Comparison of ENCODE assay signal across 16 cellular contexts in genomic region chr20:36070451-36070850, GRCh38.
DNase-seq lines count a peak whose midpoint lies in the region; ATAC-seq, FAIRE-seq and TF ChIP-seq lines count a peak whose summit lies in the region.
"Had no signal": no experiment of that assay in that cellular context is flagged by ENCODE, and none has a peak within 500 bp of the region (broad histone marks: within the 10 kb centered on the region; RNA-seq: fewer than 3 reads in every experiment).

No MANE protein-coding gene starts in this region.

- H3K14ac ChIP-seq in neuronal stem cell (ENCODE audit: low read length) = no peak overlapping the region

- H3K79me1 ChIP-seq in neuronal stem cell (ENCODE audit: low read depth, low read length) = no peaks in the 10 kb centered on the region

- no peak overlapping the region for H3K27ac ChIP-seq in RWPE2 (ENCODE audit: poor library complexity, severe bottlenecking)
- peak overlapping the region; percentile 50 for H3K27ac ChIP-seq in neuronal stem cell (replicated peaks; ENCODE audit: low read length)
- H3K27ac ChIP-seq: esophagus muscularis mucosa, transverse colon had no signal

- peak overlapping the region; percentile 93 for H2AFZ ChIP-seq in neuronal stem cell (ENCODE audit: low read length)

- TF ChIP-seq CTCF in RWPE2 (IDR thresholded peaks at IDR 0.05; ENCODE audit: poor library complexity, severe bottlenecking) = no peak

- H3K4me3 ChIP-seq in RWPE2 (ENCODE audit: severe bottlenecking) (no peak overlapping the region), neuronal stem cell (ENCODE audit: low read length in 2 of 2) (peak overlapping the region in 1 of 2 donors; percentile 31)
- H3K4me3 ChIP-seq: esophagus muscularis mucosa, transverse colon had no signal

- H2BK12ac ChIP-seq in neuronal stem cell (ENCODE audit: low read length) = no peak overlapping the region

- H3K4me1 ChIP-seq in RWPE2 (ENCODE audit: insufficient read depth, poor library complexity, severe bottlenecking) (no peaks in the 10 kb centered on the region), neuronal stem cell (ENCODE audit: control insufficient read depth in 2 of 2, insufficient read depth in 1 of 2, low read depth in 1 of 2, low read length in 2 of 2) (peaks cover 6 to 12% of the 10 kb centered on the region in 2 donors)

- peak; percentile 23 for DNase-seq in G401 (ENCODE audit: low spot score)
- peak; percentile 70 for DNase-seq in RWPE2 (ENCODE audit: low spot score)
- DNase-seq in foreskin melanocyte = peak; percentile 76
- DNase-seq in neuronal stem cell (ENCODE audit: low spot score) = no peak
- DNase-seq in activated naive CD4-positive, alpha-beta T cell (lab: John Stamatoyannopoulos, UW) = no peak
- DNase-seq in HTR-8/SVneo (ENCODE audit: insufficient read length, low spot score) = no peak
- DNase-seq: activated CD4-positive, CD25-positive, alpha-beta regulatory T cell; activated CD8-positive, alpha-beta memory T cell treated with anti-CD3 and anti-CD28 coated beads, Interleukin-2, amount 50 U/mL, for 48 hours; DMS79 treated with DMSO at 0.1 percent for 48 hours; NCI-H1092 treated with DMSO at 0.1 percent for 48 hours; NCI-H2227 treated with DMSO at 0.1 percent for 48 hours; T-cell; transverse colon had no signal

- ATAC-seq in RWPE2 (ENCODE audit: low read depth) (no peak), GM19023 (IDR thresholded peaks at IDR 0.05; ENCODE audit: unreplicated experiment) (no peak), GM18858 (IDR thresholded peaks at IDR 0.05; ENCODE audit: unreplicated experiment) (no peak)
- ATAC-seq: T-cell had no signal

- peak overlapping the region; percentile 23 for H3K23ac ChIP-seq in neuronal stem cell (ENCODE audit: low read depth, low read length, poor library complexity)

- H4K8ac ChIP-seq in neuronal stem cell (ENCODE audit: low read depth, low read length) = no peak overlapping the region

- H3K9me3 ChIP-seq in RWPE2 (ENCODE audit: severe bottlenecking) (no peaks in the 10 kb centered on the region), neuronal stem cell (replicated peaks in 1 of 2; ENCODE audit: control insufficient read depth in 2 of 2, insufficient read depth in 1 of 2, low read depth in 1 of 2, low read length in 2 of 2) (peaks cover 0 to 2% of the 10 kb centered on the region in 2 donors)
- H3K9me3 ChIP-seq: esophagus muscularis mucosa, transverse colon had no signal

- peak overlapping the region; percentile 0 for H2BK120ac ChIP-seq in neuronal stem cell (ENCODE audit: low read depth, low read length)

- H4K91ac ChIP-seq in neuronal stem cell (ENCODE audit: low read depth, low read length, poor library complexity) = no peak overlapping the region

- no peak overlapping the region for H2BK15ac ChIP-seq in neuronal stem cell (ENCODE audit: low read length)

- in situ Hi-C loops in G401 (cut with HindIII; ENCODE audit: low sequenced_read_pairs) = no loop called here

- peak overlapping the region; percentile 74 for H3K18ac ChIP-seq in neuronal stem cell (ENCODE audit: low read length)

- H3K9ac ChIP-seq in neuronal stem cell (ENCODE audit: low read depth, low read length, poor library complexity) = no peak overlapping the region

- WGBS in neuronal stem cell (ENCODE audit: extremely low coverage in 2 of 2, insufficient read length in 2 of 2, insufficient replicate concordance in 1 of 2), 2 donors = no CpG with 5 or more reads among the region's 8 CpGs

- H3K27me3 ChIP-seq in RWPE2 (ENCODE audit: insufficient read depth, poor library complexity, severe bottlenecking) (no peaks in the 10 kb centered on the region), neuronal stem cell (ENCODE audit: control insufficient read depth in 3 of 3, insufficient read depth in 3 of 3, low read depth in 1 of 3, low read length in 3 of 3) (peaks cover 0 to 6% (median 0%) of the 10 kb centered on the region in 3 experiments)
- H3K27me3 ChIP-seq: esophagus muscularis mucosa, transverse colon had no signal

- H3K4ac ChIP-seq in neuronal stem cell (ENCODE audit: low read length) = no peak overlapping the region

- no peak overlapping the region for H2AK5ac ChIP-seq in neuronal stem cell (ENCODE audit: low read depth, low read length)

- no peak overlapping the region for H3K4me2 ChIP-seq in neuronal stem cell (ENCODE audit: insufficient read depth, low read length, poor library complexity, severe bottlenecking)

- no peak overlapping the region for H2BK5ac ChIP-seq in neuronal stem cell (ENCODE audit: low read length)

- no peak for FAIRE-seq in HTR-8/SVneo (lab: Jason Lieb, UNC)

- no peaks in the 10 kb centered on the region for H3K36me3 ChIP-seq in RWPE2 (ENCODE audit: low read depth)
- H3K36me3 ChIP-seq in neuronal stem cell (replicated peaks in 1 of 2; ENCODE audit: control insufficient read depth in 2 of 2, insufficient read depth in 2 of 2, low read length in 2 of 2) = no peaks in the 10 kb centered on the region
- H3K36me3 ChIP-seq: esophagus muscularis mucosa, transverse colon had no signal

Comparison
In these comparisons a context has a peak if more than half of its experiments do, and no peak if none do; other contexts are left out.
1. DNase-seq: peak in G401 (single experiment), RWPE2 (single experiment) and foreskin melanocyte (single experiment); none in neuronal stem cell (single experiment), activated naive CD4-positive, alpha-beta T cell (0 of 4) and HTR-8/SVneo (single experiment).